ENCODE assay signal across 1 cellular context in genomic region chr19:58568731-58569130, GRCh38.
TF ChIP-seq lines count a peak whose summit lies in the region.

No MANE protein-coding gene starts in this region.

TF ChIP-seq in K562, 482 proteins besides CTCF, POLR2A, EP300 and RAD21:
- TF ChIP-seq ID3 (CRISPR knock-in tag; IDR thresholded peaks at IDR 0.05) (no peak), ID3 (tag; IDR thresholded peaks at IDR 0.05) (no peak), POLR2G (IDR thresholded peaks at IDR 0.05; ENCODE audit: low read depth, low read length) (0 out of 2 replicates have a peak, but pooled peaks have one; percentile 2)
